ENCODE assay signal across 8 cellular contexts in genomic region chr20:35283441-35284266, GRCh38. TPM values are rescaled to one million over a fixed set of nuclear protein-coding genes. Genes with fewer than 3 reads are reported as not detected.
DNase-seq lines count a peak whose midpoint lies in the region; FAIRE-seq and TF ChIP-seq lines count a peak whose summit lies in the region.

No MANE protein-coding gene starts in this region.

- H3K9ac ChIP-seq in endothelial cell of umbilical vein (replicated peaks; ENCODE audit: extremely low read depth, insufficient read depth, low read length): peak overlapping the region; percentile 89

- H3K9me3 ChIP-seq in Peyer's patch: no peaks in the 10 kb centered on the region
- no peaks in the 10 kb centered on the region for H3K9me3 ChIP-seq in endothelial cell of umbilical vein (replicated peaks; ENCODE audit: control insufficient read depth, insufficient read depth, low read length)
- no peaks in the 10 kb centered on the region for H3K9me3 ChIP-seq in neutrophil

- peaks cover 33% of the 10 kb centered on the region for H3K79me2 ChIP-seq in endothelial cell of umbilical vein (ENCODE audit: control insufficient read depth, insufficient read depth, low read length)

- H4K20me1 ChIP-seq in endothelial cell of umbilical vein (replicated peaks; ENCODE audit: control insufficient read depth, extremely low read depth, insufficient read depth, low read length): no peaks in the 10 kb centered on the region

- peak overlapping the region; percentile 87 for H3K4me2 ChIP-seq in endothelial cell of umbilical vein (ENCODE audit: insufficient read depth, low read length)

- TF ChIP-seq POLR2A in Peyer's patch (IDR thresholded peaks at IDR 0.05): peak in 1 of 2 donors; percentile 39
- TF ChIP-seq POLR2A in endothelial cell of umbilical vein (IDR thresholded peaks at IDR 0.05; ENCODE audit: low read depth, low read length): no peak

- intact Hi-C loops in activated naive CD4-positive, alpha-beta T cell treated with anti-CD3 and anti-CD28 coated beads for 36 hours (cut with micrococcal nuclease): loop anchor here (1.0 kb wide), 1 partner anchor 20 kb away; no protein-coding TSS in a partner anchor
- intact Hi-C loops in endothelial cell of umbilical vein (cut with micrococcal nuclease): loop anchor here (1.0 kb wide), 1 partner anchor 21 kb away; no protein-coding TSS in a partner anchor

- POLR2A ChIA-PET in endothelial cell of umbilical vein (lab: Charles Lee): interaction anchor here (1.6 kb wide), 1 partner anchor 171 kb away, joined by 4 read pairs; the partner anchor contains the start of gene CEP250

- peak overlapping the region; percentile 78 to 95 (median 89) for H3K4me3 ChIP-seq in Peyer's patch
- peak overlapping the region; percentile 82 to 93 (median 89) for H3K4me3 ChIP-seq in endothelial cell of umbilical vein (replicated peaks in 1 of 3; ENCODE audit: insufficient read depth in 1 of 3, low read depth in 1 of 3, low read length in 3 of 3)
- peak overlapping the region; percentile 75 to 87 for H3K4me3 ChIP-seq in neutrophil (ENCODE audit: low read depth in 1 of 2, low read length in 1 of 2)

- no peaks in the 10 kb centered on the region for H3K27me3 Mint-ChIP-seq in activated naive CD4-positive, alpha-beta T cell treated with anti-CD3 and anti-CD28 coated beads for 36 hours (ENCODE audit: low read depth)

- H3K27ac Mint-ChIP-seq in activated naive CD4-positive, alpha-beta T cell treated with anti-CD3 and anti-CD28 coated beads for 36 hours: peak overlapping the region; percentile 88

- peak; percentile 33 for DNase-seq in activated naive CD4-positive, alpha-beta T cell treated with anti-CD3 and anti-CD28 coated beads for 36 hours
- DNase-seq in activated naive CD4-positive, alpha-beta T cell (lab: John Stamatoyannopoulos, UW): no peak
- no peak for DNase-seq in Peyer's patch
- DNase-seq in endothelial cell of umbilical vein (ENCODE audit: low read depth, low spot score): no peak
- DNase-seq in cortex of kidney (lab: John Stamatoyannopoulos, UW): no peak
- DNase-seq in HTR-8/SVneo (ENCODE audit: insufficient read length, low spot score): no peak
- DNase-seq in NCI-H2107 (lab: John Stamatoyannopoulos, UW): no peak

- FAIRE-seq in endothelial cell of umbilical vein (lab: Jason Lieb, UNC) (peak; percentile 67), HTR-8/SVneo (lab: Jason Lieb, UNC) (no peak)

- H3K4me1 Mint-ChIP-seq in activated naive CD4-positive, alpha-beta T cell treated with anti-CD3 and anti-CD28 coated beads for 36 hours (ENCODE audit: low read depth): peaks cover 25% of the 10 kb centered on the region

- H3K36me3 Mint-ChIP-seq in activated naive CD4-positive, alpha-beta T cell treated with anti-CD3 and anti-CD28 coated beads for 36 hours (ENCODE audit: low read depth): peaks cover 16% of the 10 kb centered on the region

- H3K36me3 ChIP-seq in Peyer's patch (peaks cover 0 to 26% (median 0%) of the 10 kb centered on the region in 3 donors), endothelial cell of umbilical vein (ENCODE audit: control insufficient read depth in 2 of 2, extremely low read depth in 1 of 2, insufficient read depth in 2 of 2, low read length in 2 of 2) (peaks cover 15 to 19% of the 10 kb centered on the region in 2 experiments), neutrophil (peaks cover 20% of the 10 kb centered on the region)

- TF ChIP-seq CTCF in Peyer's patch (IDR thresholded peaks at IDR 0.05) (no peak), endothelial cell of umbilical vein (IDR thresholded peaks at IDR 0.05; ENCODE audit: extremely low read depth in 1 of 2, insufficient read depth in 1 of 2, low read depth in 1 of 2, low read length in 2 of 2) (no peak), neutrophil (IDR thresholded peaks at IDR 0.05) (no peak)

- H3K4me3 Mint-ChIP-seq in activated naive CD4-positive, alpha-beta T cell treated with anti-CD3 and anti-CD28 coated beads for 36 hours: peak overlapping the region; percentile 84

- TSS peak; percentile 52 for BruUV-seq in endothelial cell of umbilical vein (replicated peaks; lab: Mats Ljungman, UMichigan)

- H3K27me3 ChIP-seq in Peyer's patch (no peaks in the 10 kb centered on the region), endothelial cell of umbilical vein (ENCODE audit: control insufficient read depth in 2 of 2, insufficient read depth in 2 of 2, low read length in 2 of 2) (no peaks in the 10 kb centered on the region), neutrophil (no peaks in the 10 kb centered on the region)

- no peaks in the 10 kb centered on the region for H3K9me1 ChIP-seq in endothelial cell of umbilical vein (replicated peaks; ENCODE audit: control insufficient read depth, extremely low read depth, insufficient read depth, low read length)

- no peaks in the 10 kb centered on the region for H3K9me3 Mint-ChIP-seq in activated naive CD4-positive, alpha-beta T cell treated with anti-CD3 and anti-CD28 coated beads for 36 hours

- peaks cover 5 to 27% (median 14%) of the 10 kb centered on the region in 4 donors for H3K4me1 ChIP-seq in Peyer's patch
- peaks cover 12% of the 10 kb centered on the region for H3K4me1 ChIP-seq in endothelial cell of umbilical vein (ENCODE audit: control insufficient read depth, extremely low read depth, insufficient read depth, low read length)
- peaks cover 7 to 21% of the 10 kb centered on the region in 2 experiments for H3K4me1 ChIP-seq in neutrophil (ENCODE audit: control insufficient read depth in 1 of 2, insufficient read depth in 1 of 2, low read depth in 1 of 2, low read length in 1 of 2)

- H3K27ac ChIP-seq in Peyer's patch (peak overlapping the region; percentile 82 to 90 (median 85)), endothelial cell of umbilical vein (ENCODE audit: insufficient read depth, low read depth, low read length) (peak overlapping the region; percentile 59), neutrophil (peak overlapping the region; percentile 92)

- peak overlapping the region; percentile 98 for H2AFZ ChIP-seq in endothelial cell of umbilical vein (ENCODE audit: low read depth, low read length)

- CTCF ChIA-PET in activated naive CD4-positive, alpha-beta T cell treated with anti-CD3 and anti-CD28 coated beads for 36 hours (lab: Charles Lee): interaction anchor here (0.7 to 2.5 kb wide), 3 partner anchors 23 to 164 kb away, joined by 3 to 7 read pairs (median 4); no protein-coding TSS in a partner anchor
- CTCF ChIA-PET in endothelial cell of umbilical vein (lab: Charles Lee): interaction anchor here (0.8 to 1.8 kb wide), 6 partner anchors 13 to 156 kb away, joined by 3 to 11 read pairs (median 9); partner anchors contain the start of gene GDF5

- dilution Hi-C loops in endothelial cell of umbilical vein (cut with MboI; ENCODE audit: extremely low pct_ligation_motif_present, low sequenced_read_pairs): no loop called here

TF ChIP-seq in endothelial cell of umbilical vein, 7 proteins besides CTCF, POLR2A, EP300 and RAD21 (continues in another document):
- TF ChIP-seq EZH2 (IDR thresholded peaks at IDR 0.05; ENCODE audit: borderline replicate concordance, low read depth, low read length, severe bottlenecking): no peak

RNA-seq across cellular contexts. Expression of gene EIF6, which starts 0.9 kb away (rescaled TPM):
- 10 to 100 TPM; 93.0 to 94.7 TPM for total RNA-seq in activated naive CD4-positive, alpha-beta T cell treated with anti-CD3 and anti-CD28 coated beads for 36 hours
- total RNA-seq in Peyer's patch (100 to 1,000 TPM in 3 of 4 donors, 10 to 100 TPM in 1; 77.6 to 196 (median 157) TPM), endothelial cell of umbilical vein (124 and 153 TPM in 2 replicates)
- polyA plus RNA-seq in endothelial cell of umbilical vein: 286 and 383 TPM in 2 replicates
- 212 and 219 TPM in 2 replicates for polyA plus RNA-seq in endothelial cell of umbilical vein (2011; cell fraction: cytosol; rRNA removed)
- polyA plus RNA-seq in endothelial cell of umbilical vein (2011; cell fraction: nucleus; rRNA removed): 121 and 152 TPM in 2 replicates
- polyA plus RNA-seq in endothelial cell of umbilical vein (2012): 128 and 134 TPM in 2 replicates
- polyA minus RNA-seq in endothelial cell of umbilical vein: 117 and 150 TPM in 2 replicates
- polyA minus RNA-seq in endothelial cell of umbilical vein (2011; cell fraction: cytosol; rRNA and poly(A)+ RNA removed): 111 TPM
- 22.6 and 26.3 TPM in 2 replicates for polyA minus RNA-seq in endothelial cell of umbilical vein (2011; cell fraction: nucleus; rRNA and poly(A)+ RNA removed)

RNA-seq across cellular contexts. Expression of gene MMP24OS, which starts 5.7 kb away (rescaled TPM):
- 10 to 100 TPM; 26.4 to 29.2 TPM for total RNA-seq in activated naive CD4-positive, alpha-beta T cell treated with anti-CD3 and anti-CD28 coated beads for 36 hours
- total RNA-seq in Peyer's patch (10 to 100 TPM; 23.1 to 86.1 (median 58.6) TPM), endothelial cell of umbilical vein (52.8 and 55.6 TPM in 2 replicates)
- 35.1 and 43.2 TPM in 2 replicates for polyA plus RNA-seq in endothelial cell of umbilical vein
- 25.2 and 33.9 TPM in 2 replicates for polyA plus RNA-seq in endothelial cell of umbilical vein (2011; cell fraction: cytosol; rRNA removed)
- polyA plus RNA-seq in endothelial cell of umbilical vein (2011; cell fraction: nucleus; rRNA removed): 18.0 and 21.5 TPM in 2 replicates
- polyA plus RNA-seq in endothelial cell of umbilical vein (2012): 31.8 and 52.0 TPM in 2 replicates
- polyA minus RNA-seq in endothelial cell of umbilical vein: 15.2 and 20.2 TPM in 2 replicates
- 19.6 TPM for polyA minus RNA-seq in endothelial cell of umbilical vein (2011; cell fraction: cytosol; rRNA and poly(A)+ RNA removed)
- 15.6 and 16.3 TPM in 2 replicates for polyA minus RNA-seq in endothelial cell of umbilical vein (2011; cell fraction: nucleus; rRNA and poly(A)+ RNA removed)

RNA-seq across cellular contexts. Expression of gene FAM83C, which starts 8.6 kb away (rescaled TPM):
- total RNA-seq in activated naive CD4-positive, alpha-beta T cell treated with anti-CD3 and anti-CD28 coated beads for 36 hours: not detected
- not detected for total RNA-seq in Peyer's patch
- not detected in 2 replicates for total RNA-seq in endothelial cell of umbilical vein
- not detected in 2 replicates for polyA plus RNA-seq in endothelial cell of umbilical vein
- polyA plus RNA-seq in endothelial cell of umbilical vein (2011; cell fraction: cytosol; rRNA removed): not detected in 2 replicates
- polyA plus RNA-seq in endothelial cell of umbilical vein (2011; cell fraction: nucleus; rRNA removed): not detected in 2 replicates
- polyA plus RNA-seq in endothelial cell of umbilical vein (2012): not detected in 2 replicates
- not detected in 2 replicates for polyA minus RNA-seq in endothelial cell of umbilical vein
- polyA minus RNA-seq in endothelial cell of umbilical vein (2011; cell fraction: cytosol; rRNA and poly(A)+ RNA removed): not detected
- not detected in 2 replicates for polyA minus RNA-seq in endothelial cell of umbilical vein (2011; cell fraction: nucleus; rRNA and poly(A)+ RNA removed)

RNA-seq across cellular contexts. Expression of gene MMP24, which starts 57.2 kb away (rescaled TPM):
- not detected for total RNA-seq in activated naive CD4-positive, alpha-beta T cell treated with anti-CD3 and anti-CD28 coated beads for 36 hours
- 1 to 10 TPM in 2 of 4 donors, under 1 TPM in 1, not detected in 1; 0.70 to 2.7 (median 1.3) TPM for total RNA-seq in Peyer's patch
- total RNA-seq in endothelial cell of umbilical vein: 0.27 and 0.32 TPM in 2 replicates
- 0.48 and 0.54 TPM in 2 replicates for polyA plus RNA-seq in endothelial cell of umbilical vein
- polyA plus RNA-seq in endothelial cell of umbilical vein (2011; cell fraction: cytosol; rRNA removed): 0.44 and 0.48 TPM in 2 replicates
- 0.27 and 0.28 TPM in 2 replicates for polyA plus RNA-seq in endothelial cell of umbilical vein (2011; cell fraction: nucleus; rRNA removed)
- polyA plus RNA-seq in endothelial cell of umbilical vein (2012): 1.5 and 2.5 TPM in 2 replicates
- polyA minus RNA-seq in endothelial cell of umbilical vein: 0.19 and 0.28 TPM in 2 replicates
- polyA minus RNA-seq in endothelial cell of umbilical vein (2011; cell fraction: cytosol; rRNA and poly(A)+ RNA removed): 0.20 TPM
- polyA minus RNA-seq in endothelial cell of umbilical vein (2011; cell fraction: nucleus; rRNA and poly(A)+ RNA removed): 0.10 and 0.24 TPM in 2 replicates
